7 cellular contexts compared by ENCODE assay signal in the genomic region with DNA sequence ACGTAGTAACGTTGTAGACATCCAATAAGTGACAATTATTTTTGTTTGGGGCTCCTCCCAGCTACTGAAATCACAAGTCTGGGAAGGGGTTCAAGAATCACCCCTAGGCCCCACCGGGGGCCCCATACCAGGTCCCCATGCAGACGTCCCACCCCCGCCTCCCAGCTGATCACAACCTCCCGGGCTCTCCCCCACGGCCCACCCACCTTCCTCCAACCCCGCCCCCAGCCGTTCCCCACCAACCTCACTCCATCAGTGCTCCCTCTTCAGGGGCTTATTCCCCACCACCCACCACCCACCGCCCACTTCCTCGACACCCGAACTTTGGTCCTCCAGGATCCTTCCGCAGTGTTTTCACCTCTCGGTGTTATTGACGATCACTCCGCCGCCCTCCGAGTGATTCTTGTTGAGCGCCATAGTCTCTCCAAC. TPM values are rescaled to one million over a fixed set of nuclear protein-coding genes. Genes with fewer than 3 reads are reported as not detected.
DNase-seq lines count a peak whose midpoint lies in the region; ATAC-seq and TF ChIP-seq lines count a peak whose summit lies in the region.
"Had no signal": no experiment of that assay in that cellular context is flagged by ENCODE, and none has a peak within 500 bp of the region (broad histone marks: within the 10 kb centered on the region; RNA-seq: fewer than 3 reads in every experiment).

No MANE protein-coding gene starts in this region.

- H3K36me3 Mint-ChIP-seq in WTC11: peaks cover 5% of the 10 kb centered on the region; the same call in 1 of the 2 replicates

- DNase-seq in WTC11 (ENCODE audit: low spot score) (no peak), SW 1271 (lab: John Stamatoyannopoulos, UW) (no peak), DMS114 treated with DMSO at 0.1 percent for 48 hours (lab: John Stamatoyannopoulos, UW; ENCODE audit: unreplicated experiment) (no peak), NCI-H226 (no peak)

- H3K4me1 ChIP-seq in DOHH2 (ENCODE audit: control insufficient read depth, low read length) (peaks cover 35% of the 10 kb centered on the region), mesodermal cell (ENCODE audit: control insufficient read depth, insufficient read depth, low read length, poor library complexity, severe bottlenecking) (peaks cover 15% of the 10 kb centered on the region)

- no peak overlapping the region for H3K27ac Mint-ChIP-seq in WTC11

- no peaks in the 10 kb centered on the region for H3K27me3 ChIP-seq in DOHH2 (ENCODE audit: control insufficient read depth, low read length)

- H3K4me3 ChIP-seq in DOHH2 (ENCODE audit: low read length): peak overlapping the region; percentile 87
- H3K4me3 ChIP-seq in mesodermal cell (ENCODE audit: extremely low read depth, insufficient read depth, low read length, poor library complexity, severe bottlenecking): peak overlapping the region; percentile 88

- H3K36me3 ChIP-seq in DOHH2 (ENCODE audit: control insufficient read depth, low read length) (peaks cover 12% of the 10 kb centered on the region), mesodermal cell (ENCODE audit: control insufficient read depth, insufficient read depth, low read length) (peaks cover 28% of the 10 kb centered on the region)

- H3K4me3 Mint-ChIP-seq in WTC11: no peak overlapping the region
- H3K4me3 Mint-ChIP-seq: brain had no signal

- H3K4me1 Mint-ChIP-seq in WTC11: peaks cover 12% of the 10 kb centered on the region

- CTCF ChIA-PET in WTC11 (lab: Charles Lee): interaction anchor here (0.6 to 6.0 kb wide), 45 partner anchors 9 to 816 kb away, joined by 3 to 100 read pairs (median 4); a partner anchor contains a TSS

- H3K9me2 ChIP-seq in DOHH2 (replicated peaks; ENCODE audit: control insufficient read depth, low read length): no peaks in the 10 kb centered on the region

- H3K9me3 Mint-ChIP-seq in WTC11: no peaks in the 10 kb centered on the region
- H3K9me3 Mint-ChIP-seq: brain had no signal

- H3K9me3 ChIP-seq in DOHH2 (ENCODE audit: control insufficient read depth, insufficient read depth, low read length) (no peaks in the 10 kb centered on the region), mesodermal cell (ENCODE audit: control insufficient read depth, low read length) (no peaks in the 10 kb centered on the region)

- POLR2A ChIA-PET in WTC11 (lab: Charles Lee): interaction anchor here (0.6 to 1.5 kb wide), 17 partner anchors 9 to 107 kb away, joined by 3 to 16 read pairs (median 6); a partner anchor contains a TSS

- H3K27me3 Mint-ChIP-seq in WTC11 (ENCODE audit: low read depth): no peaks in the 10 kb centered on the region
- H3K27me3 Mint-ChIP-seq: brain had no signal

- peak overlapping the region; percentile 18; the same call in 1 of the 2 replicates for H3K27ac ChIP-seq in DOHH2 (ENCODE audit: low read depth, low read length)
- peak overlapping the region; percentile 82 for H3K27ac ChIP-seq in mesodermal cell (ENCODE audit: low read depth, low read length, severe bottlenecking)

- H3F3A ChIP-seq in DOHH2 (ENCODE audit: control insufficient read depth, insufficient read depth): peaks cover 14% of the 10 kb centered on the region

- peaks cover 8% of the 10 kb centered on the region; the same call in 1 of the 2 replicates for H4K20me1 ChIP-seq in DOHH2 (ENCODE audit: control insufficient read depth, insufficient read depth, low read depth, low read length)

- peak overlapping the region; percentile 96 for H3K4me2 ChIP-seq in DOHH2 (ENCODE audit: low read length)

- no peak for TF ChIP-seq CTCF in DOHH2 (IDR thresholded peaks at IDR 0.05; ENCODE audit: low read depth, low read length, poor library complexity, severe bottlenecking)
- no peak for TF ChIP-seq CTCF in WTC11 (IDR thresholded peaks at IDR 0.05)

- 0 to 2% methylated on average over 9 to 11 of the region's 19 CpGs for WGBS in mesodermal cell (ENCODE audit: insufficient coverage in 2 of 2), 2 experiments

- ATAC-seq in WTC11: peak; percentile 0; the same call in 1 of the 2 replicates

- H3K79me2 ChIP-seq in DOHH2 (ENCODE audit: control insufficient read depth, low read length): peaks cover 25% of the 10 kb centered on the region

TF ChIP-seq in WTC11, 78 proteins besides CTCF, POLR2A, EP300 and RAD21:
- TF ChIP-seq ZNF416 (CRISPR knock-in tag; IDR thresholded peaks at IDR 0.05): no peak
- TF ChIP-seq ZNF219 (CRISPR knock-in tag; IDR thresholded peaks at IDR 0.05; ENCODE audit: borderline replicate concordance): no peak
- no peak for TF ChIP-seq EMX1 (CRISPR knock-in tag; IDR thresholded peaks at IDR 0.05)
- TF ChIP-seq NFATC4 (CRISPR knock-in tag; IDR thresholded peaks at IDR 0.05): no peak
- TF ChIP-seq, protein P1, sequence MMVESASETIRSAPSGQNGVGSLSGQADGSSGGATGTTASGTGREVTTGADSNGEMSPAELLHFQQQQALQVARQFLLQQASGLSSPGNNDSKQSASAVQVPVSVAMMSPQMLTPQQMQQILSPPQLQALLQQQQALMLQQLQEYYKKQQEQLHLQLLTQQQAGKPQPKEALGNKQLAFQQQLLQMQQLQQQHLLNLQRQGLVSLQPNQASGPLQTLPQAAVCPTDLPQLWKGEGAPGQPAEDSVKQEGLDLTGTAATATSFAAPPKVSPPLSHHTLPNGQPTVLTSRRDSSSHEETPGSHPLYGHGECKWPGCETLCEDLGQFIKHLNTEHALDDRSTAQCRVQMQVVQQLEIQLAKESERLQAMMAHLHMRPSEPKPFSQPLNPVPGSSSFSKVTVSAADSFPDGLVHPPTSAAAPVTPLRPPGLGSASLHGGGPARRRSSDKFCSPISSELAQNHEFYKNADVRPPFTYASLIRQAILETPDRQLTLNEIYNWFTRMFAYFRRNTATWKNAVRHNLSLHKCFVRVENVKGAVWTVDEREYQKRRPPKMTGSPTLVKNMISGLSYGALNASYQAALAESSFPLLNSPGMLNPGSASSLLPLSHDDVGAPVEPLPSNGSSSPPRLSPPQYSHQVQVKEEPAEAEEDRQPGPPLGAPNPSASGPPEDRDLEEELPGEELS (CRISPR knock-in tag; IDR thresholded peaks at IDR 0.05): no peak
- TF ChIP-seq TCF7 (CRISPR knock-in tag; IDR thresholded peaks at IDR 0.05; ENCODE audit: low read depth): no peak
- TF ChIP-seq, protein P2, sequence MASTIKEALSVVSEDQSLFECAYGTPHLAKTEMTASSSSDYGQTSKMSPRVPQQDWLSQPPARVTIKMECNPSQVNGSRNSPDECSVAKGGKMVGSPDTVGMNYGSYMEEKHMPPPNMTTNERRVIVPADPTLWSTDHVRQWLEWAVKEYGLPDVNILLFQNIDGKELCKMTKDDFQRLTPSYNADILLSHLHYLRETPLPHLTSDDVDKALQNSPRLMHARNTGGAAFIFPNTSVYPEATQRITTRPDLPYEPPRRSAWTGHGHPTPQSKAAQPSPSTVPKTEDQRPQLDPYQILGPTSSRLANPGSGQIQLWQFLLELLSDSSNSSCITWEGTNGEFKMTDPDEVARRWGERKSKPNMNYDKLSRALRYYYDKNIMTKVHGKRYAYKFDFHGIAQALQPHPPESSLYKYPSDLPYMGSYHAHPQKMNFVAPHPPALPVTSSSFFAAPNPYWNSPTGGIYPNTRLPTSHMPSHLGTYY (CRISPR knock-in tag; IDR thresholded peaks at IDR 0.05): no peak
- TF ChIP-seq RELA (CRISPR knock-in tag; IDR thresholded peaks at IDR 0.05; ENCODE audit: borderline replicate concordance): no peak
- TF ChIP-seq, protein P3, sequence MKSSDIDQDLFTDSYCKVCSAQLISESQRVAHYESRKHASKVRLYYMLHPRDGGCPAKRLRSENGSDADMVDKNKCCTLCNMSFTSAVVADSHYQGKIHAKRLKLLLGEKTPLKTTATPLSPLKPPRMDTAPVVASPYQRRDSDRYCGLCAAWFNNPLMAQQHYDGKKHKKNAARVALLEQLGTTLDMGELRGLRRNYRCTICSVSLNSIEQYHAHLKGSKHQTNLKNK (CRISPR knock-in tag; IDR thresholded peaks at IDR 0.05): no peak
- TF ChIP-seq SMAD3 (CRISPR knock-in tag; IDR thresholded peaks at IDR 0.05; ENCODE audit: borderline replicate concordance): no peak
- TF ChIP-seq JAZF1 (CRISPR knock-in tag; IDR thresholded peaks at IDR 0.05): no peak
- TF ChIP-seq ZNF263 (CRISPR knock-in tag; IDR thresholded peaks at IDR 0.05; ENCODE audit: low read depth): no peak
- no peak for TF ChIP-seq ZNF423 (CRISPR knock-in tag; IDR thresholded peaks at IDR 0.05)
- no peak for TF ChIP-seq SP1 (CRISPR knock-in tag; conservative IDR thresholded peaks at IDR 0.05)
- TF ChIP-seq, protein P4, sequence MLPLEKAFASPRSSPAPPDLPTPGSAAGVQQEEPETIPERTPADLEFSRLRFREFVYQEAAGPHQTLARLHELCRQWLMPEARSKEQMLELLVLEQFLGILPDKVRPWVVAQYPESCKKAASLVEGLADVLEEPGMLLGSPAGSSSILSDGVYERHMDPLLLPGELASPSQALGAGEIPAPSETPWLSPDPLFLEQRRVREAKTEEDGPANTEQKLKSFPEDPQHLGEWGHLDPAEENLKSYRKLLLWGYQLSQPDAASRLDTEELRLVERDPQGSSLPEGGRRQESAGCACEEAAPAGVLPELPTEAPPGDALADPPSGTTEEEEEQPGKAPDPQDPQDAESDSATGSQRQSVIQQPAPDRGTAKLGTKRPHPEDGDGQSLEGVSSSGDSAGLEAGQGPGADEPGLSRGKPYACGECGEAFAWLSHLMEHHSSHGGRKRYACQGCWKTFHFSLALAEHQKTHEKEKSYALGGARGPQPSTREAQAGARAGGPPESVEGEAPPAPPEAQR (CRISPR knock-in tag; IDR thresholded peaks at IDR 0.05): no peak
TF ChIP-seq in WTC11: peak in this region for 0.

RNA-seq across cellular contexts. Expression of a gene that starts 0.2 kb away (rescaled TPM):
- 64.3 to 69.4 TPM (median 68.8 TPM) in 3 replicates for total RNA-seq in WTC11 (2021)
- 129 TPM for polyA plus RNA-seq in mesodermal cell (2013, experiment 1 of 2)
- 107 TPM for polyA plus RNA-seq in mesodermal cell (2013, experiment 2 of 2)

RNA-seq across cellular contexts. Expression of a gene that starts 10.7 kb away (rescaled TPM):
- 12.1 to 13.8 TPM (median 13.1 TPM) in 3 replicates for total RNA-seq in WTC11 (2021)
- polyA plus RNA-seq in mesodermal cell (2013, experiment 1 of 2): 1.6 TPM
- polyA plus RNA-seq in mesodermal cell (2013, experiment 2 of 2): 1.2 TPM

RNA-seq across cellular contexts. Expression of a gene that starts 23.5 kb away (rescaled TPM):
- 4.4 to 10.0 TPM (median 6.8 TPM) in 3 replicates for total RNA-seq in WTC11 (2021)
- polyA plus RNA-seq in mesodermal cell (2013, experiment 1 of 2): 26.5 TPM
- 18.2 TPM for polyA plus RNA-seq in mesodermal cell (2013, experiment 2 of 2)

RNA-seq across cellular contexts. Expression of a gene that starts 41.9 kb away (rescaled TPM):
- total RNA-seq in WTC11 (2021): 51.3 to 56.4 TPM (median 51.4 TPM) in 3 replicates
- polyA plus RNA-seq in mesodermal cell (2013, experiment 1 of 2): 21.3 TPM
- polyA plus RNA-seq in mesodermal cell (2013, experiment 2 of 2): 20.0 TPM

RNA-seq across cellular contexts. Expression of a gene that starts 49.8 kb away (rescaled TPM):
- 107 to 146 TPM (median 116 TPM) in 3 replicates for total RNA-seq in WTC11 (2021)
- polyA plus RNA-seq in mesodermal cell (2013, experiment 1 of 2): 51.2 TPM
- polyA plus RNA-seq in mesodermal cell (2013, experiment 2 of 2): 46.2 TPM
